9 cellular contexts compared by ENCODE assay signal in genomic region chr10:79137826-79138225, GRCh38.
A peak's percentile ranks its signal among the peaks of the same experiment; 100 is the strongest.
DNase-seq lines count a peak whose midpoint lies in the region; ATAC-seq, FAIRE-seq and TF ChIP-seq lines count a peak whose summit lies in the region.
"Had no signal": no experiment of that assay in that cellular context is flagged by ENCODE, and none has a peak within 500 bp of the region (broad histone marks: within the 10 kb centered on the region; RNA-seq: fewer than 3 reads in every experiment).

No MANE protein-coding gene starts in this region.

- H3K4me3 ChIP-seq in K562 (no peak overlapping the region), MG63 (no peak overlapping the region)

- POLR2A ChIA-PET in K562 (lab: Yijun Ruan, JAX): interaction anchor here (0.7 to 2.3 kb wide), 3 partner anchors 11 to 32 kb away, joined by 3 to 20 read pairs (median 5); no protein-coding TSS in a partner anchor

- H3K27ac ChIP-seq in K562 (ENCODE audit: extremely low read depth, low read depth, low read length): no peak overlapping the region

- 69% methylated on average over 9 of the region's 13 CpGs for WGBS in K562 (ENCODE audit: insufficient coverage, low coverage, missing lambda C conversion rate)

- peaks cover 42 to 78% of the 10 kb centered on the region in 2 donors for H3K4me1 Mint-ChIP-seq in natural killer cell

- H3K9me1 ChIP-seq in K562 (ENCODE audit: control insufficient read depth, insufficient read depth, low read length): peaks cover 3% of the 10 kb centered on the region

- in situ Hi-C loops in GM13977 (cut with MboI; ENCODE audit: low pct_unique_long_range_greater_than_20kb, low sequenced_read_pairs, unreplicated experiment): no loop called here
- in situ Hi-C loops in K562 (cut with MboI): no loop called here

- no peaks in the 10 kb centered on the region for H3K27me3 ChIP-seq in K562 (ENCODE audit: control insufficient read depth in 2 of 2, insufficient read depth in 2 of 2, low read length in 2 of 2)
- H3K27me3 ChIP-seq in MG63: no peaks in the 10 kb centered on the region

- no peaks in the 10 kb centered on the region for H3K36me3 Mint-ChIP-seq in natural killer cell

- peak overlapping the region; percentile 83 to 94 for H3K27ac Mint-ChIP-seq in natural killer cell

- no TSS peak for BruUV-seq in K562 (replicated peaks; lab: Mats Ljungman, UMichigan)

- no peak for FAIRE-seq in K562 (lab: Jason Lieb, UNC)
- FAIRE-seq: islet of Langerhans had no signal

- peak; percentile 85 for DNase-seq in GM13977 (ENCODE audit: low spot score)
- DNase-seq in K562 (ENCODE audit: extremely low read depth in 1 of 4, low spot score in 3 of 4): no peak
- DNase-seq in natural killer cell: peak; percentile 49
- DNase-seq in kidney glomerular epithelial cell (lab: John Stamatoyannopoulos, UW): no peak
- DNase-seq in MG63: no peak

- peak overlapping the region in 1 of 2 experiments; percentile 41; a peak in 2 of 4 replicates for H3K9ac ChIP-seq in K562 (ENCODE audit: insufficient read depth in 1 of 2, low read depth in 2 of 2, low read length in 2 of 2)

- no peaks in the 10 kb centered on the region; the same call in 1 of the 2 replicates for H4K20me1 ChIP-seq in K562 (replicated peaks; ENCODE audit: control insufficient read depth, insufficient read depth, low read length)

- CTCF ChIA-PET in K562 (lab: Yijun Ruan, JAX; ENCODE audit: low intra/inter-chr PET ratio): no interaction called here

- no peak for TF ChIP-seq EP300 in K562 (IDR thresholded peaks at IDR 0.05; ENCODE audit: low read length)

- TF ChIP-seq CTCF in GM13977 (IDR thresholded peaks at IDR 0.05; ENCODE audit: extremely low read depth, insufficient read depth, missing control alignments) (no peak), K562 (IDR thresholded peaks at IDR 0.05 in 2 of 3, conservative IDR thresholded peaks at IDR 0.05 in 1 of 3; ENCODE audit: insufficient read depth in 2 of 3, low read depth in 1 of 3, low read length in 3 of 3) (no peak), natural killer cell (IDR thresholded peaks at IDR 0.05) (no peak)

- peaks cover 36% of the 10 kb centered on the region; the same call in 2 of the 3 replicates for H3K36me3 ChIP-seq in K562 (ENCODE audit: control insufficient read depth, insufficient read depth, low read length)
- H3K36me3 ChIP-seq in MG63: peaks cover 95% of the 10 kb centered on the region

- H3K9me3 Mint-ChIP-seq in natural killer cell: no peaks in the 10 kb centered on the region

- no peak overlapping the region for H3K4me2 ChIP-seq in K562 (ENCODE audit: insufficient read depth, low read length)

- TF ChIP-seq POLR2A in K562 (conservative IDR thresholded peaks at IDR 0.05): no peak

- H3K9me3 ChIP-seq in K562 (replicated peaks; ENCODE audit: control insufficient read depth, insufficient read depth, low read depth, low read length) (no peaks in the 10 kb centered on the region), MG63 (no peaks in the 10 kb centered on the region)

- H3K4me3 Mint-ChIP-seq in natural killer cell: peak overlapping the region; percentile 79

- peaks cover 26% of the 10 kb centered on the region for H3K79me2 ChIP-seq in K562 (ENCODE audit: control insufficient read depth, insufficient read depth, low read length)

- no peaks in the 10 kb centered on the region for H3K27me3 Mint-ChIP-seq in natural killer cell (ENCODE audit: low read depth in 2 of 2)

- intact Hi-C loops in K562 (cut with micrococcal nuclease) (no loop called here), natural killer cell (cut with micrococcal nuclease) (no loop called here)

- TF ChIP-seq RAD21 in K562 (CRISPR knock-in tag; conservative IDR thresholded peaks at IDR 0.05 in 1 of 2, IDR thresholded peaks at IDR 0.05 in 1 of 2): no peak

- ATAC-seq in HG02610 (IDR thresholded peaks at IDR 0.05; ENCODE audit: unreplicated experiment) (peak; percentile 85), K562 (no peak), natural killer cell (peak; percentile 75 to 83 (median 76)), GM18519 (IDR thresholded peaks at IDR 0.05; ENCODE audit: low FRiP score, unreplicated experiment) (no peak)

- peaks cover 63 to 66% of the 10 kb centered on the region in 2 experiments for H3K4me1 ChIP-seq in K562 (replicated peaks in 1 of 2; ENCODE audit: control insufficient read depth in 2 of 2, insufficient read depth in 2 of 2, low read length in 2 of 2)

- H2AFZ ChIP-seq in K562 (ENCODE audit: low read depth, low read length): no peak overlapping the region

TF ChIP-seq in PFSK-1, 5 proteins besides CTCF, POLR2A, EP300 and RAD21:
- TF ChIP-seq FOXP2 (optimal IDR thresholded peaks at IDR 0.05; ENCODE audit: borderline replicate concordance, extremely low read depth, extremely low read length, insufficient read depth): peak; percentile 77
- no peak for TF ChIP-seq SIN3A (IDR thresholded peaks at IDR 0.05; ENCODE audit: borderline replicate concordance, insufficient read depth, low read length)
- no peak for TF ChIP-seq REST (IDR thresholded peaks at IDR 0.05; ENCODE audit: insufficient read depth in 1 of 2, low read depth in 2 of 2, low read length in 2 of 2)
- TF ChIP-seq TAF1 (IDR thresholded peaks at IDR 0.05; ENCODE audit: borderline replicate concordance, insufficient read depth, low read length): no peak
- no peak for TF ChIP-seq POLR2AphosphoS5 (IDR thresholded peaks at IDR 0.05; ENCODE audit: low read depth, low read length)

TF ChIP-seq in K562, 482 proteins besides CTCF, POLR2A, EP300 and RAD21:
- no peak for TF ChIP-seq NCOA6 (IDR thresholded peaks at IDR 0.05)
- peak; percentile 42 for TF ChIP-seq PCBP1 (IDR thresholded peaks at IDR 0.05; ENCODE audit: low read depth, low read length, poor library complexity, severe bottlenecking)
TF ChIP-seq in K562: peak in this region for 1.

Comparison
In these comparisons a context has a peak if more than half of its experiments do, and no peak if none do; other contexts are left out.
1. DNase-seq: peak in GM13977 (single experiment) and natural killer cell (single experiment); none in K562 (0 of 4), kidney glomerular epithelial cell (single experiment) and MG63 (single experiment).
2. ATAC-seq: peak in HG02610 (single experiment) and natural killer cell (3 of 3); none in K562 (single experiment) and GM18519 (single experiment).